In genomic region chr7:100887186-100887954, GRCh38 we compare ENCODE assay signal across 8 cellular contexts. TPM values are rescaled to one million over a fixed set of nuclear protein-coding genes. Genes with fewer than 3 reads are reported as not detected.
DNase-seq lines count a peak whose midpoint lies in the region; ATAC-seq and TF ChIP-seq lines count a peak whose summit lies in the region.

No MANE protein-coding gene starts in this region.

- H3K36me3 ChIP-seq in ACC112 (ENCODE audit: insufficient read depth, low read length) (peaks cover 36% of the 10 kb centered on the region; the same call in 1 of the 2 replicates), iPS-18a (ENCODE audit: control insufficient read depth, low read depth, low read length) (peaks cover 62% of the 10 kb centered on the region), tibial artery (peaks cover 57 to 66% (median 64%) of the 10 kb centered on the region in 3 donors)

- peaks cover 22% of the 10 kb centered on the region for H3K4me1 ChIP-seq in ACC112 (ENCODE audit: control insufficient read depth, insufficient read depth, low read length, unreplicated experiment)
- peaks cover 10% of the 10 kb centered on the region for H3K4me1 ChIP-seq in iPS-18a (ENCODE audit: control insufficient read depth, low read depth, low read length)
- H3K4me1 ChIP-seq in tibial artery = peaks cover 5 to 31% (median 25%) of the 10 kb centered on the region in 4 donors

- DNase-seq in HT-29 (ENCODE audit: low spot score) (peak; percentile 45), NCI-H748 treated with DMSO at 0.1 percent for 48 hours (lab: John Stamatoyannopoulos, UW) (no peak), tibial artery (no peak), DMS79 treated with DMSO at 0.1 percent for 48 hours (lab: John Stamatoyannopoulos, UW) (no peak)
- DNase-seq in activated CD4-positive, alpha-beta T cell treated with anti-CD3 and anti-CD28 coated beads for 48 hours = peak; percentile 69

- H3K27me3 ChIP-seq in ACC112 (ENCODE audit: insufficient read depth, low read length) = no peaks in the 10 kb centered on the region
- no peaks in the 10 kb centered on the region for H3K27me3 ChIP-seq in iPS-18a (ENCODE audit: control insufficient read depth, insufficient read depth, low read length)
- no peaks in the 10 kb centered on the region for H3K27me3 ChIP-seq in tibial artery

- H3K9me3 ChIP-seq in iPS-18a (ENCODE audit: control insufficient read depth, low read depth, low read length) (no peaks in the 10 kb centered on the region), tibial artery (no peaks in the 10 kb centered on the region)

- H3K27ac ChIP-seq in ACC112 (ENCODE audit: low read depth, low read length) = no peak overlapping the region
- no peak overlapping the region for H3K27ac ChIP-seq in iPS-18a (ENCODE audit: low read length)
- H3K27ac ChIP-seq in tibial artery = no peak overlapping the region

- no peak overlapping the region for H3K9ac ChIP-seq in iPS-18a (ENCODE audit: low read length)

- 0 out of 2 replicates have a peak overlapping the region, but pooled peaks have one; percentile 84 for H3K4me3 ChIP-seq in ACC112 (ENCODE audit: low read depth, low read length)
- H3K4me3 ChIP-seq in iPS-18a (ENCODE audit: low read length) = peak overlapping the region; percentile 6
- H3K4me3 ChIP-seq in tibial artery = no peak overlapping the region

- TF ChIP-seq CTCF in tibial artery (IDR thresholded peaks at IDR 0.05) = no peak

- ATAC-seq in GM19324 (IDR thresholded peaks at IDR 0.05; ENCODE audit: low FRiP score, unreplicated experiment) = peak; percentile 30

- H3K79me2 ChIP-seq in ACC112 (ENCODE audit: control insufficient read depth, insufficient read depth, low read length, unreplicated experiment) = peaks cover 30% of the 10 kb centered on the region

- intact Hi-C loops in tibial artery (cut with DNase I; ENCODE audit: low total_unique reads) = no loop called here

- H2AFZ ChIP-seq in ACC112 (ENCODE audit: low read length, unreplicated experiment) = no peak overlapping the region

RNA-seq across cellular contexts. Expression of gene UFSP1, which starts 2.1 kb away (rescaled TPM):
- 30.4 and 31.0 TPM in 2 replicates for total RNA-seq in HT-29 (2014; rRNA removed; shearing (Covaris generic))

RNA-seq across cellular contexts. Expression of gene ACHE, which starts 8.3 kb away (rescaled TPM):
- 0.13 and 1.1 TPM in 2 replicates for total RNA-seq in HT-29 (2014; rRNA removed; shearing (Covaris generic))

RNA-seq across cellular contexts. Expression of gene SRRT, which starts 12.5 kb away (rescaled TPM):
- 211 and 222 TPM in 2 replicates for total RNA-seq in HT-29 (2014; rRNA removed; shearing (Covaris generic))

RNA-seq across cellular contexts. Expression of gene TRIP6, which starts 20.2 kb away (rescaled TPM):
- total RNA-seq in HT-29 (2014; rRNA removed; shearing (Covaris generic)) = 20.0 and 23.5 TPM in 2 replicates

RNA-seq across cellular contexts. Expression of gene SLC12A9, which starts 34.9 kb away (rescaled TPM):
- 68.7 and 85.6 TPM in 2 replicates for total RNA-seq in HT-29 (2014; rRNA removed; shearing (Covaris generic))

Comparison
In these comparisons a context has a peak if more than half of its experiments do, and no peak if none do; other contexts are left out.
1. H3K4me3 ChIP-seq: peak in ACC112 (single experiment) and iPS-18a (single experiment); none in tibial artery (0 of 2).
2. DNase-seq: peak in HT-29 (single experiment) and activated CD4-positive, alpha-beta T cell treated with anti-CD3 and anti-CD28 coated beads for 48 hours (single experiment); none in NCI-H748 treated with DMSO at 0.1 percent for 48 hours (single experiment), tibial artery (0 of 2) and DMS79 treated with DMSO at 0.1 percent for 48 hours (single experiment).